In the genomic region with DNA sequence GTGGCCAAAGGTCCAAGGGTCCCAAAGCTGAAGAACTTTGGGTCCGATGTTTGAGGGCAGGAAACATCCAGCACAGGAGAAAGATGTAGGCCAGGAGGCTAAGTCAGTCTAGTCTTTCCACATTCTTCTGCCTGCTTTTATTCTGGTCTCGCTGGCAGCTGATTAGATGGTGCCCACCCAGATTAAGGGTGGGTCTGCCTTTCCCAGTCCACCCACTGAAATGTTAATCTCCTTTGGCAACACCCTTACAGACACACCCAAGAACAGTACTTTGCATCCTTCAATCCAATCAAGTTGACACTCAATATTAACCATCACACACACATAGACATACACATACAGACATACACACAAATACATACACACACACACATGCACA, we compare ENCODE assay signal across 7 cellular contexts. TPM values are rescaled to one million over a fixed set of nuclear protein-coding genes. Genes with fewer than 3 reads are reported as not detected.
"Had no signal": no experiment of that assay in that cellular context is flagged by ENCODE, and none has a peak within 500 bp of the region (broad histone marks: within the 10 kb centered on the region; RNA-seq: fewer than 3 reads in every experiment).

No MANE protein-coding gene starts in this region.

RNA-seq across cellular contexts. Expression of a gene that starts 21.8 kb away (rescaled TPM):
- total RNA-seq: OCI-LY7 had no signal

RNA-seq across cellular contexts. Expression of a gene that starts 29.2 kb away (rescaled TPM):
- total RNA-seq: HT1080, LHCN-M2, MCF 10A, OCI-LY7, SK-MEL-5 had no signal
- polyA plus RNA-seq: SK-N-SH had no signal

RNA-seq across cellular contexts. Expression of a gene that starts 53.9 kb away (rescaled TPM):
- total RNA-seq: HT1080, LHCN-M2, MCF 10A, OCI-LY7, PC-3, SK-MEL-5 had no signal
- polyA plus RNA-seq: SK-N-SH had no signal
